ENCODE assay signal across 1 cellular context in the genomic region with DNA sequence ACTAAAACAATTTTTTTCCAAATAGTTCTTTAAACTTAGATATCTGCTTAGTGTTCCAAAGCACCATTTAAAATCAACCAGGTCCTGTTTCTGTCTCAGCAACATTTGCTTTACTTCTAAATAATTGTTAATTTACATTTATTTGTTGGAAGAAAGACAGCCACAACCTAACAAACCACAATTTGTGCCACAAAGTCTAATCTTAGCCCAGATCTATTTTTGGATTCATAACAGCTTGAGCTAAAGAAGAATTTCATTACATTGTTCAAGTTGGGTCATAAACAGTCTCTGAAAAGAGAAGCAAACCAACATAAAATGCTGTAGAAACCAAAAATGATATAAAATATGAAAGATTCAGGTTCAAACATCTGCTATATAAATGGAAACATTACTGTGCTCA.
A peak's percentile ranks its signal among the peaks of the same experiment; 100 is the strongest.
TF ChIP-seq lines count a peak whose summit lies in the region.

No MANE protein-coding gene starts in this region.

TF ChIP-seq in GM12878, 131 proteins besides CTCF, POLR2A, EP300 and RAD21 (continued from another document):
- TF ChIP-seq RUNX3 (IDR thresholded peaks at IDR 0.05; ENCODE audit: low read length), result peak; percentile 80
- 0 out of 2 replicates have a peak, but pooled peaks have one; percentile 23 for TF ChIP-seq CBFB (IDR thresholded peaks at IDR 0.05; ENCODE audit: low read depth)
- TF ChIP-seq KDM1A (IDR thresholded peaks at IDR 0.05; ENCODE audit: borderline replicate concordance), result no peak
- TF ChIP-seq, protein P1, sequence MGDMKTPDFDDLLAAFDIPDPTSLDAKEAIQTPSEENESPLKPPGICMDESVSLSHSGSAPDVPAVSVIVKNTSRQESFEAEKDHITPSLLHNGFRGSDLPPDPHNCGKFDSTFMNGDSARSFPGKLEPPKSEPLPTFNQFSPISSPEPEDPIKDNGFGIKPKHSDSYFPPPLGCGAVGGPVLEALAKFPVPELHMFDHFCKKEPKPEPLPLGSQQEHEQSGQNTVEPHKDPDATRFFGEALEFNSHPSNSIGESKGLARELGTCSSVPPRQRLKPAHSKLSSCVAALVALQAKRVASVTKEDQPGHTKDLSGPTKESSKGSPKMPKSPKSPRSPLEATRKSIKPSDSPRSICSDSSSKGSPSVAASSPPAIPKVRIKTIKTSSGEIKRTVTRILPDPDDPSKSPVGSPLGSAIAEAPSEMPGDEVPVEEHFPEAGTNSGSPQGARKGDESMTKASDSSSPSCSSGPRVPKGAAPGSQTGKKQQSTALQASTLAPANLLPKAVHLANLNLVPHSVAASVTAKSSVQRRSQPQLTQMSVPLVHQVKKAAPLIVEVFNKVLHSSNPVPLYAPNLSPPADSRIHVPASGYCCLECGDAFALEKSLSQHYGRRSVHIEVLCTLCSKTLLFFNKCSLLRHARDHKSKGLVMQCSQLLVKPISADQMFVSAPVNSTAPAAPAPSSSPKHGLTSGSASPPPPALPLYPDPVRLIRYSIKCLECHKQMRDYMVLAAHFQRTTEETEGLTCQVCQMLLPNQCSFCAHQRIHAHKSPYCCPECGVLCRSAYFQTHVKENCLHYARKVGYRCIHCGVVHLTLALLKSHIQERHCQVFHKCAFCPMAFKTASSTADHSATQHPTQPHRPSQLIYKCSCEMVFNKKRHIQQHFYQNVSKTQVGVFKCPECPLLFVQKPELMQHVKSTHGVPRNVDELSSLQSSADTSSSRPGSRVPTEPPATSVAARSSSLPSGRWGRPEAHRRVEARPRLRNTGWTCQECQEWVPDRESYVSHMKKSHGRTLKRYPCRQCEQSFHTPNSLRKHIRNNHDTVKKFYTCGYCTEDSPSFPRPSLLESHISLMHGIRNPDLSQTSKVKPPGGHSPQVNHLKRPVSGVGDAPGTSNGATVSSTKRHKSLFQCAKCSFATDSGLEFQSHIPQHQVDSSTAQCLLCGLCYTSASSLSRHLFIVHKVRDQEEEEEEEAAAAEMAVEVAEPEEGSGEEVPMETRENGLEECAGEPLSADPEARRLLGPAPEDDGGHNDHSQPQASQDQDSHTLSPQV (IDR thresholded peaks at IDR 0.05), result no peak
- no peak for TF ChIP-seq SP1 (IDR thresholded peaks at IDR 0.05; ENCODE audit: low read depth, low read length)
- TF ChIP-seq MEF2A (IDR thresholded peaks at IDR 0.05; ENCODE audit: insufficient read depth, low read depth, low read length), result peak; percentile 85
